1 cellular context compared by ENCODE assay signal in genomic region chr11:12856338-12856737, GRCh38.
TF ChIP-seq lines count a peak whose summit lies in the region.

No MANE protein-coding gene starts in this region.

TF ChIP-seq in H1, 55 proteins besides CTCF, POLR2A, EP300 and RAD21:
- TF ChIP-seq POLR2AphosphoS5 (IDR thresholded peaks at IDR 0.05; ENCODE audit: low read depth, low read length) (no peak), RFX5 (IDR thresholded peaks at IDR 0.05; ENCODE audit: borderline replicate concordance, low read depth, low read length) (no peak), ATF3 (IDR thresholded peaks at IDR 0.05; ENCODE audit: insufficient read depth, low read depth, low read length) (no peak), BRCA1 (IDR thresholded peaks at IDR 0.05; ENCODE audit: low read depth, low read length) (no peak), CBX8 (IDR thresholded peaks at IDR 0.05; ENCODE audit: borderline replicate concordance, low read depth, low read length) (no peak), SIX5 (IDR thresholded peaks at IDR 0.05; ENCODE audit: low read depth, low read length) (no peak), POU5F1 (IDR thresholded peaks at IDR 0.05; ENCODE audit: low read depth, low read length) (no peak), CHD7 (IDR thresholded peaks at IDR 0.05; ENCODE audit: insufficient replicate concordance, low read length) (no peak), CHD2 (IDR thresholded peaks at IDR 0.05; ENCODE audit: low read length) (no peak), CHD1 (IDR thresholded peaks at IDR 0.05; ENCODE audit: low read depth, low read length) (no peak), SP2 (IDR thresholded peaks at IDR 0.05; ENCODE audit: low read length) (no peak), KDM4A (IDR thresholded peaks at IDR 0.05; ENCODE audit: low read depth, low read length, severe bottlenecking) (no peak)
